ENCODE assay signal across 8 cellular contexts in the genomic region with DNA sequence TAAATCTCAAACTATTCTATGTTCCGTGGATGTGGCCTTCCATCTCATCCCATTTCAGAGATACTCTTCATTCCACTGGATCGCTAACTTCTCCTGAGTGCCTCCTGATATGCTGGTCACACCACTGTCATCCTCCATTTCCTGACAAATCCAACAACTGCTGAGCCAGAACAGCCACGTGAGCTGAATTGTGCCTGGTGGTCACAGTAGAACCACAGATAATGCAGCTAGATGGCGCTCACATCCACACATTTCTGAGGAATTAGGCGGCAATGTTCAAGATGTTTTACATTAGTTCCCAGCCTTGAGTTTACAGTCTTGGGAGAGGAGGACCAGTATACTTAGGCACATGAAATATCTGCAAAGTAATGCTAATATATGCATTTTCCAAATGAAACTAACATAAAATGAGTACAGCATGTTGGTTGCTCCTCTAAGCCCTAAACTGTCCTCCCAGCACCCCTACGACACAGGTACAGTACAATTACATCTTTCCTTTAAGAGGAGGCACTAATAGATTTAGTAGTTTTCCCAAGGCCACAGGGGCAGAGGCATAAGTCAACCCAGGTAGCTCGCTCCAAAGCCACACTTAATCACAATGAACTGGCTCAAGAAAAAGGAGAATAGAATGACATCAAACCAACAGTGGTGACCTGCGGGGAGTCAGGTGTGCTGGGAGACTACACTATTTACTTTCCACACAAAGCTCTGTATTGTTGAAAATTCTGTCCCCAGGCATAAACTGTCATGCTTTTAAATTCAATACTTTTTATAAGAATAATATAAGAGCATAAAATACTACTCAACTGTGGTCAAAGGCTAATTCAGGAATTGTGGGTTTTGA.
A peak's percentile ranks its signal among the peaks of the same experiment; 100 is the strongest.
DNase-seq lines count a peak whose midpoint lies in the region; ATAC-seq and TF ChIP-seq lines count a peak whose summit lies in the region.

No MANE protein-coding gene starts in this region.

- no peak overlapping the region for H3K14ac ChIP-seq in neuronal stem cell (ENCODE audit: low read length)

- no peak overlapping the region for H3K18ac ChIP-seq in neuronal stem cell (ENCODE audit: low read length)

- no peak overlapping the region for H3K4me2 ChIP-seq in neuronal stem cell (ENCODE audit: insufficient read depth, low read length, poor library complexity, severe bottlenecking)

- no peak overlapping the region for H2BK12ac ChIP-seq in neuronal stem cell (ENCODE audit: low read length)

- H3K27me3 ChIP-seq in neuronal stem cell (ENCODE audit: control insufficient read depth in 3 of 3, insufficient read depth in 3 of 3, low read depth in 1 of 3, low read length in 3 of 3) (peaks cover 0 to 19% (median 0%) of the 10 kb centered on the region in 3 experiments), thyroid gland (no peaks in the 10 kb centered on the region)

- no CpG with 5 or more reads among the region's 8 CpGs for WGBS in neuronal stem cell (ENCODE audit: extremely low coverage in 2 of 2, insufficient read length in 2 of 2, insufficient replicate concordance in 1 of 2), 2 donors
- WGBS in thyroid gland, 2 donors, result 35 to 39% methylated on average over 8 of the region's 8 CpGs

- no peak overlapping the region for H2BK120ac ChIP-seq in neuronal stem cell (ENCODE audit: low read depth, low read length)

- no peak overlapping the region for H2AK5ac ChIP-seq in neuronal stem cell (ENCODE audit: low read depth, low read length)

- DNase-seq in AG08395 (ENCODE audit: low spot score), result peak; percentile 87
- DNase-seq in HuH-7.5 (ENCODE audit: low spot score), result peak; percentile 56
- DNase-seq in OCI-M2 (lab: John Stamatoyannopoulos, UW; ENCODE audit: unreplicated experiment), result peak; percentile 36
- DNase-seq in activated T-cell treated with anti-CD3 and anti-CD28 coated beads, Interleukin-2, amount 50 U/mL, for 48 hours, result peak; percentile 51 to 60
- peak; percentile 88 for DNase-seq in fibroblast of the conjunctiva (ENCODE audit: low read depth)
- peak; percentile 44 for DNase-seq in neuronal stem cell (ENCODE audit: low spot score)
- DNase-seq in thyroid gland, result peak; percentile 81 to 83

- peak; percentile 68 for ATAC-seq in GM18519 (IDR thresholded peaks at IDR 0.05; ENCODE audit: low FRiP score, unreplicated experiment)

- H3K9ac ChIP-seq in neuronal stem cell (ENCODE audit: low read depth, low read length, poor library complexity), result no peak overlapping the region

- H3K79me1 ChIP-seq in neuronal stem cell (ENCODE audit: low read depth, low read length), result no peaks in the 10 kb centered on the region

- H3K27ac ChIP-seq in neuronal stem cell (replicated peaks; ENCODE audit: low read length) (no peak overlapping the region), thyroid gland (no peak overlapping the region)

- no peak overlapping the region for H2BK5ac ChIP-seq in neuronal stem cell (ENCODE audit: low read length)

- TF ChIP-seq CTCF in thyroid gland (IDR thresholded peaks at IDR 0.05), result peak in 5 of 6 experiments; percentile 45 to 88 (median 72)

- intact Hi-C loops in thyroid gland (cut with DNase I), result loop anchor here (2.0 kb wide), 1 partner anchor 289 kb away; no protein-coding TSS in a partner anchor

- no peak overlapping the region for H3K23ac ChIP-seq in neuronal stem cell (ENCODE audit: low read depth, low read length, poor library complexity)

- H3K9me3 ChIP-seq in neuronal stem cell (replicated peaks in 1 of 2; ENCODE audit: control insufficient read depth in 2 of 2, insufficient read depth in 1 of 2, low read depth in 1 of 2, low read length in 2 of 2) (no peaks in the 10 kb centered on the region), thyroid gland (no peaks in the 10 kb centered on the region)

- H3K36me3 ChIP-seq in neuronal stem cell (replicated peaks in 1 of 2; ENCODE audit: control insufficient read depth in 2 of 2, insufficient read depth in 2 of 2, low read length in 2 of 2), result no peaks in the 10 kb centered on the region
- H3K36me3 ChIP-seq in thyroid gland, result no peaks in the 10 kb centered on the region

- no peak overlapping the region for H4K8ac ChIP-seq in neuronal stem cell (ENCODE audit: low read depth, low read length)

- H4K91ac ChIP-seq in neuronal stem cell (ENCODE audit: low read depth, low read length, poor library complexity), result no peak overlapping the region

- H3K4ac ChIP-seq in neuronal stem cell (ENCODE audit: low read length), result no peak overlapping the region

- H2AFZ ChIP-seq in neuronal stem cell (ENCODE audit: low read length), result peak overlapping the region; percentile 54

- H3K4me1 ChIP-seq in neuronal stem cell (ENCODE audit: control insufficient read depth in 2 of 2, insufficient read depth in 1 of 2, low read depth in 1 of 2, low read length in 2 of 2) (no peaks in the 10 kb centered on the region), thyroid gland (peaks cover 0 to 5% of the 10 kb centered on the region in 2 donors)

- H2BK15ac ChIP-seq in neuronal stem cell (ENCODE audit: low read length), result no peak overlapping the region

- H3K4me3 ChIP-seq in neuronal stem cell (ENCODE audit: low read length in 2 of 2) (no peak overlapping the region), thyroid gland (replicated peaks in 1 of 3) (no peak overlapping the region)

- TF ChIP-seq POLR2A in thyroid gland (IDR thresholded peaks at IDR 0.05), result no peak

Comparison
In these comparisons a context has a peak if more than half of its experiments do, and no peak if none do; other contexts are left out.
1. DNase-seq: peak in every context shown above with its lines; median percentile 88 in fibroblast of the conjunctiva; 87 in AG08395; 82 in thyroid gland; 56 in HuH-7.5; 56 in activated T-cell treated with anti-CD3 and anti-CD28 coated beads, Interleukin-2, amount 50 U/mL, for 48 hours; 44 in neuronal stem cell; 36 in OCI-M2.